In genomic region chr1:42145190-42145716, GRCh38 we compare ENCODE assay signal across 19 cellular contexts. TPM values are rescaled to one million over a fixed set of nuclear protein-coding genes. Genes with fewer than 3 reads are reported as not detected.
"Had no signal": no experiment of that assay in that cellular context is flagged by ENCODE, and none has a peak within 500 bp of the region (broad histone marks: within the 10 kb centered on the region; RNA-seq: fewer than 3 reads in every experiment).

No MANE protein-coding gene starts in this region.

- H3K4me3 Mint-ChIP-seq: activated naive CD4-positive, alpha-beta T cell treated with anti-CD3 and anti-CD28 coated beads, Interleukin-2, amount 10 ng/mL, durations not matched to agents 7 days and 5 days; mesothelial cell of epicardium; neural progenitor cell; stimulated activated memory B cell treated with anti-CD40 and anti-IgM and Interleukin-4, amounts not matched to agents 10 μg/mL and 1 μg/mL and 100 μg/mL, for 72 hours had no signal

- ATAC-seq: body of pancreas; esophagus mucosa; left cardiac atrium; lower lobe of right lung; stimulated activated memory B cell treated with anti-CD40 and anti-IgM and Interleukin-4, amounts not matched to agents 10 μg/mL and 1 μg/mL and 100 μg/mL, for 72 hours had no signal

- H3K4me2 ChIP-seq: neural progenitor cell, smooth muscle cell had no signal

- H3K27ac ChIP-seq: adrenal gland, body of pancreas, lower lobe of right lung, neural progenitor cell, tibial nerve had no signal

- H3K36me3 Mint-ChIP-seq: activated naive CD4-positive, alpha-beta T cell treated with anti-CD3 and anti-CD28 coated beads, Interleukin-2, amount 10 ng/mL, durations not matched to agents 7 days and 5 days; mesothelial cell of epicardium; neural progenitor cell; stimulated activated memory B cell treated with anti-CD40 and anti-IgM and Interleukin-4, amounts not matched to agents 10 μg/mL and 1 μg/mL and 100 μg/mL, for 72 hours had no signal

- H3K9me3 Mint-ChIP-seq: activated naive CD4-positive, alpha-beta T cell treated with anti-CD3 and anti-CD28 coated beads, Interleukin-2, amount 10 ng/mL, durations not matched to agents 7 days and 5 days; activated T-helper 2 cell treated with anti-CD3 and anti-CD28 coated beads, Interferon-gamma antibody, Interleukin-2, Interleukin-4, amounts not matched to agents 10 μg/mL and 5 μg/mL and 100 μg/mL, durations not matched to agents 14 hours and 24 hours and 36 hours; mesothelial cell of epicardium; neural progenitor cell; stimulated activated memory B cell treated with anti-CD40 and anti-IgM and Interleukin-4, amounts not matched to agents 10 μg/mL and 1 μg/mL and 100 μg/mL, for 72 hours had no signal

- H3K27ac Mint-ChIP-seq: activated naive CD4-positive, alpha-beta T cell treated with anti-CD3 and anti-CD28 coated beads, Interleukin-2, amount 10 ng/mL, durations not matched to agents 7 days and 5 days; activated T-helper 2 cell treated with anti-CD3 and anti-CD28 coated beads, Interferon-gamma antibody, Interleukin-2, Interleukin-4, amounts not matched to agents 10 μg/mL and 5 μg/mL and 100 μg/mL, durations not matched to agents 14 hours and 24 hours and 36 hours; mesothelial cell of epicardium; neural progenitor cell; stimulated activated memory B cell treated with anti-CD40 and anti-IgM and Interleukin-4, amounts not matched to agents 10 μg/mL and 1 μg/mL and 100 μg/mL, for 72 hours had no signal

- H3K4me3 ChIP-seq: adrenal gland, body of pancreas, lower lobe of right lung, neural progenitor cell, smooth muscle cell, tibial nerve had no signal

- H3K4me1 Mint-ChIP-seq: mesothelial cell of epicardium; stimulated activated memory B cell treated with anti-CD40 and anti-IgM and Interleukin-4, amounts not matched to agents 10 μg/mL and 1 μg/mL and 100 μg/mL, for 72 hours had no signal

- H3K27me3 ChIP-seq: body of pancreas, neural progenitor cell had no signal

- H3K4me1 ChIP-seq: adrenal gland, lower lobe of right lung, neural progenitor cell had no signal

- H3K36me3 ChIP-seq: adrenal gland, lower lobe of right lung, neural progenitor cell, tibial nerve had no signal

- H3K9me3 ChIP-seq: adrenal gland, body of pancreas, lower lobe of right lung, tibial nerve had no signal

- DNase-seq: activated CD4-positive, alpha-beta T cell treated with anti-CD3 and anti-CD28 coated beads for 48 hours; activated CD8-positive, alpha-beta memory T cell treated with anti-CD3 and anti-CD28 coated beads for 24 hours; activated naive CD4-positive, alpha-beta T cell treated with anti-CD3 and anti-CD28 coated beads, Interleukin-2, amount 10 ng/mL, durations not matched to agents 7 days and 5 days; adrenal gland; body of pancreas; dermis blood vessel endothelial cell; left cardiac atrium; lower lobe of right lung; right cardiac atrium; T1000 had no signal

- H3K9ac ChIP-seq: neural progenitor cell had no signal

RNA-seq across cellular contexts. Expression of gene GUCA2B, which starts 8.0 kb away (rescaled TPM):
- total RNA-seq: activated T-helper 2 cell treated with anti-CD3 and anti-CD28 coated beads, Interferon-gamma antibody, Interleukin-2, Interleukin-4, amounts not matched to agents 10 μg/mL and 5 μg/mL and 100 μg/mL, durations not matched to agents 14 hours and 24 hours and 36 hours; adrenal gland; body of pancreas; dermis blood vessel endothelial cell; esophagus mucosa; glomerular endothelial cell; left cardiac atrium; lower lobe of right lung; mesothelial cell of epicardium; right cardiac atrium; smooth muscle cell; subcutaneous adipose tissue; tibial nerve had no signal
- polyA plus RNA-seq: adrenal gland, right cardiac atrium, smooth muscle cell had no signal

RNA-seq across cellular contexts. Expression of gene GUCA2A, which starts 19.3 kb away (rescaled TPM):
- total RNA-seq: activated T-helper 2 cell treated with anti-CD3 and anti-CD28 coated beads, Interferon-gamma antibody, Interleukin-2, Interleukin-4, amounts not matched to agents 10 μg/mL and 5 μg/mL and 100 μg/mL, durations not matched to agents 14 hours and 24 hours and 36 hours; adrenal gland; body of pancreas; dermis blood vessel endothelial cell; esophagus mucosa; glomerular endothelial cell; left cardiac atrium; lower lobe of right lung; mesothelial cell of epicardium; right cardiac atrium; smooth muscle cell; tibial nerve had no signal
- polyA plus RNA-seq: right cardiac atrium, smooth muscle cell had no signal
